In the genomic region with DNA sequence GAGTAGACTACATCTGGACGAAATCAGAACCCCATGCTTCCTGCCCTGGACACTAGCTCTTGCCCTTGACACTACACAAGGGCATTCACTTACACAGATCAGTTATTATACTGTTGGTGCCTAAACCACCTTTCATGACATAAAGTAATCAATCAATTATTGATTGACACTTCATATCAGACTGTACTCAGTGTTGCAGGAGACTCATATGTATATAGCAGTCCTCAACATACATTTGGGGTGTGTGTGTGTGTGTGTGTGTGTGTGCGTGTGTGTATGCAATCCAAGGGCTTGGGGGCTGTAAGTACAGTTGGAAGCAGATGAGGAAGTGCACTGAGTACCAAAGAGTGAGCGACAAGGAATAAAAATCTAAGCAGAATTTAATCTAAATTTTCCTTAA, we compare ENCODE assay signal across 15 cellular contexts. TPM values are rescaled to one million over a fixed set of nuclear protein-coding genes. Genes with fewer than 3 reads are reported as not detected.
DNase-seq lines count a peak whose midpoint lies in the region; ATAC-seq, FAIRE-seq and TF ChIP-seq lines count a peak whose summit lies in the region.
"Had no signal": no experiment of that assay in that cellular context is flagged by ENCODE, and none has a peak within 500 bp of the region (broad histone marks: within the 10 kb centered on the region; RNA-seq: fewer than 3 reads in every experiment).

No MANE protein-coding gene starts in this region.

- no peak for FAIRE-seq in astrocyte (lab: Jason Lieb, UNC)

- H3K36me3 ChIP-seq in right atrium auricular region (no peaks in the 10 kb centered on the region), astrocyte (ENCODE audit: insufficient read depth, low read length) (peaks cover 10% of the 10 kb centered on the region)
- H3K36me3 ChIP-seq: BLaER1 treated with 17β-estradiol and CSF1 and Interleukin-3, amounts not matched to agents 10 nM and 100 nM; Peyer's patch had no signal

- H3K27ac ChIP-seq in right atrium auricular region (peak overlapping the region; percentile 87 to 89), astrocyte (ENCODE audit: low read depth, low read length) (no peak overlapping the region)
- H3K27ac ChIP-seq: BLaER1 treated with 17β-estradiol and CSF1 and Interleukin-3, amounts not matched to agents 10 nM and 100 nM; Peyer's patch had no signal

- H3K4me2 ChIP-seq in astrocyte (ENCODE audit: low read length) = peak overlapping the region; percentile 41
- H3K4me2 ChIP-seq: BLaER1 treated with 17β-estradiol and CSF1 and Interleukin-3, amounts not matched to agents 10 nM and 100 nM had no signal

- no peak overlapping the region for H2AFZ ChIP-seq in astrocyte (ENCODE audit: low read depth, low read length)

- H3K4me1 ChIP-seq in right atrium auricular region (no peaks in the 10 kb centered on the region), astrocyte (ENCODE audit: insufficient read depth, low read length) (peaks cover 16% of the 10 kb centered on the region)

- no peaks in the 10 kb centered on the region for H3K9me3 Mint-ChIP-seq in astrocyte (ENCODE audit: unreplicated experiment)
- H3K9me3 Mint-ChIP-seq in nephron = no peaks in the 10 kb centered on the region
- H3K9me3 Mint-ChIP-seq in type B pancreatic cell = no peaks in the 10 kb centered on the region
- no peaks in the 10 kb centered on the region for H3K9me3 Mint-ChIP-seq in MCF 10A (ENCODE audit: unreplicated experiment)

- no peaks in the 10 kb centered on the region for H3K27me3 Mint-ChIP-seq in astrocyte (ENCODE audit: low read depth, unreplicated experiment)
- H3K27me3 Mint-ChIP-seq in nephron (ENCODE audit: low read depth) = peaks cover 36% of the 10 kb centered on the region
- H3K27me3 Mint-ChIP-seq in type B pancreatic cell = peaks cover 19% of the 10 kb centered on the region
- H3K27me3 Mint-ChIP-seq in MCF 10A (ENCODE audit: insufficient read depth, unreplicated experiment) = no peaks in the 10 kb centered on the region

- H4K20me1 ChIP-seq in astrocyte (ENCODE audit: insufficient read depth, low read length) = peaks cover 81% of the 10 kb centered on the region

- peaks cover 38% of the 10 kb centered on the region for H3K4me1 Mint-ChIP-seq in astrocyte (ENCODE audit: low read depth, unreplicated experiment)
- peaks cover 44% of the 10 kb centered on the region for H3K4me1 Mint-ChIP-seq in nephron
- peaks cover 24% of the 10 kb centered on the region for H3K4me1 Mint-ChIP-seq in type B pancreatic cell (ENCODE audit: unreplicated experiment)
- H3K4me1 Mint-ChIP-seq in MCF 10A (ENCODE audit: insufficient read depth, unreplicated experiment) = peaks cover 6% of the 10 kb centered on the region

- no peak for ATAC-seq in left ventricle myocardium superior
- no peak for ATAC-seq in HG03139 (IDR thresholded peaks at IDR 0.05; ENCODE audit: unreplicated experiment)
- no peak for ATAC-seq in GM21528 (IDR thresholded peaks at IDR 0.05; ENCODE audit: low FRiP score, unreplicated experiment)

- H3K4me3 ChIP-seq in right atrium auricular region = peak overlapping the region in 1 of 2 donors; percentile 76
- no peak overlapping the region for H3K4me3 ChIP-seq in astrocyte (ENCODE audit: insufficient read depth, low read depth, low read length)
- H3K4me3 ChIP-seq: BLaER1 treated with 17β-estradiol and CSF1 and Interleukin-3, amounts not matched to agents 10 nM and 100 nM; Peyer's patch had no signal

- H3K9ac ChIP-seq in astrocyte (ENCODE audit: low read length) = no peak overlapping the region
- H3K9ac ChIP-seq: BLaER1 treated with 17β-estradiol and CSF1 and Interleukin-3, amounts not matched to agents 10 nM and 100 nM had no signal

- no TSS peak for BruUV-seq in MCF 10A (replicated peaks; lab: Mats Ljungman, UMichigan)

- CTCF ChIA-PET in MCF 10A (lab: Yijun Ruan, JAX) = interaction anchor here (0.6 kb wide), 1 partner anchor 437 kb away, joined by 3 read pairs; no protein-coding TSS in a partner anchor

- DNase-seq in right atrium auricular region (ENCODE audit: low spot score) (no peak), left ventricle myocardium superior (no peak), astrocyte (ENCODE audit: low read depth) (no peak), type B pancreatic cell (ENCODE audit: extremely low spot score, unreplicated experiment) (no peak), MCF 10A (ENCODE audit: unreplicated experiment) (no peak)
- DNase-seq: DMS79, H7, NCI-H1105, NCI-H2081 treated with DMSO at 0.1 percent for 48 hours, NCI-H446 treated with DMSO at 0.1 percent for 48 hours, Peyer's patch had no signal

- TF ChIP-seq CTCF in right atrium auricular region (IDR thresholded peaks at IDR 0.05) (no peak), astrocyte (IDR thresholded peaks at IDR 0.05; ENCODE audit: insufficient read depth, low read depth, low read length) (no peak), nephron (IDR thresholded peaks at IDR 0.05; ENCODE audit: unreplicated experiment in 3 of 3) (no peak), type B pancreatic cell (conservative IDR thresholded peaks at IDR 0.05) (no peak), MCF 10A (IDR thresholded peaks at IDR 0.05; ENCODE audit: unreplicated experiment) (no peak)

- H3K9me3 ChIP-seq in right atrium auricular region (no peaks in the 10 kb centered on the region), astrocyte (ENCODE audit: insufficient read depth, low read depth, low read length) (no peaks in the 10 kb centered on the region)

- H3K36me3 Mint-ChIP-seq in astrocyte (ENCODE audit: low read depth, unreplicated experiment) (no peaks in the 10 kb centered on the region), nephron (ENCODE audit: low read depth) (no peaks in the 10 kb centered on the region), type B pancreatic cell (no peaks in the 10 kb centered on the region), MCF 10A (ENCODE audit: insufficient read depth, unreplicated experiment) (no peaks in the 10 kb centered on the region)

- peaks cover 98% of the 10 kb centered on the region for H3K79me2 ChIP-seq in astrocyte (ENCODE audit: insufficient read depth, low read length)

- peak overlapping the region; percentile 55 for H3K27ac Mint-ChIP-seq in astrocyte (ENCODE audit: unreplicated experiment)
- H3K27ac Mint-ChIP-seq in nephron = peak overlapping the region in 2 of 3 experiments; percentile 18 to 68
- H3K27ac Mint-ChIP-seq in type B pancreatic cell = no peak overlapping the region
- no peak overlapping the region for H3K27ac Mint-ChIP-seq in MCF 10A (ENCODE audit: low read depth, unreplicated experiment)

- intact Hi-C loops in left ventricle myocardium superior (cut with micrococcal nuclease) = no loop called here
- intact Hi-C loops in MCF 10A (cut with micrococcal nuclease) = no loop called here

- POLR2A ChIA-PET in MCF 10A (lab: Yijun Ruan, JAX) = no interaction called here

- H3K27me3 ChIP-seq in right atrium auricular region = no peaks in the 10 kb centered on the region
- no peaks in the 10 kb centered on the region for H3K27me3 ChIP-seq in astrocyte (ENCODE audit: insufficient read depth, low read length)

- peak overlapping the region; percentile 73 for H3K4me3 Mint-ChIP-seq in astrocyte (ENCODE audit: unreplicated experiment)
- peak overlapping the region; percentile 54 to 74 (median 55) for H3K4me3 Mint-ChIP-seq in nephron
- H3K4me3 Mint-ChIP-seq in type B pancreatic cell = peak overlapping the region; percentile 60
- no peak overlapping the region for H3K4me3 Mint-ChIP-seq in MCF 10A (ENCODE audit: unreplicated experiment)

RNA-seq across cellular contexts. Expression of gene CDH2, which starts 5.1 kb away (rescaled TPM):
- total RNA-seq in right atrium auricular region (100 to 1,000 TPM; 205 to 269 TPM), left ventricle myocardium superior (321 TPM), astrocyte (326 and 363 TPM in 2 replicates), type B pancreatic cell (ENCODE audit: low replicate concordance) (38.2 and 145 TPM in 2 replicates), MCF 10A (2022) (14.6 and 15.1 TPM in 2 replicates)

Comparison
In these comparisons a context has a peak if more than half of its experiments do, and no peak if none do; other contexts are left out.
1. H3K27ac Mint-ChIP-seq: peak in astrocyte (single experiment) and nephron (2 of 3); none in type B pancreatic cell (single experiment) and MCF 10A (single experiment).